ENCODE assay signal across 24 cellular contexts in genomic region chr4:147594107-147594506, GRCh38. TPM values are rescaled to one million over a fixed set of nuclear protein-coding genes. Genes with fewer than 3 reads are reported as not detected.
A peak's percentile ranks its signal among the peaks of the same experiment; 100 is the strongest.
DNase-seq lines count a peak whose midpoint lies in the region; ATAC-seq and TF ChIP-seq lines count a peak whose summit lies in the region.
"Had no signal": no experiment of that assay in that cellular context is flagged by ENCODE, and none has a peak within 500 bp of the region (broad histone marks: within the 10 kb centered on the region; RNA-seq: fewer than 3 reads in every experiment).

No MANE protein-coding gene starts in this region.

- H3K9me3 ChIP-seq in cardiac muscle cell (ENCODE audit: low read depth) (no peaks in the 10 kb centered on the region), RWPE2 (ENCODE audit: severe bottlenecking) (no peaks in the 10 kb centered on the region), esophagus muscularis mucosa (no peaks in the 10 kb centered on the region)
- H3K9me3 ChIP-seq: colonic mucosa, left ventricle myocardium inferior, pancreas, sigmoid colon, upper lobe of left lung had no signal

- H3K4me1 ChIP-seq in cardiac muscle cell (ENCODE audit: low read depth): no peaks in the 10 kb centered on the region
- peaks cover 24% of the 10 kb centered on the region for H3K4me1 ChIP-seq in RWPE2 (ENCODE audit: insufficient read depth, poor library complexity, severe bottlenecking)
- peaks cover 0 to 10% (median 4%) of the 10 kb centered on the region in 4 donors for H3K4me1 ChIP-seq in esophagus muscularis mucosa
- H3K4me1 ChIP-seq: colonic mucosa, left ventricle myocardium inferior, upper lobe of left lung had no signal

- peaks cover 6% of the 10 kb centered on the region for H3K4me1 Mint-ChIP-seq in stimulated activated effector memory CD8-positive, alpha-beta T cell treated with anti-CD3 and anti-CD28 coated beads, Interleukin-12 subunit alpha, Interleukin-12 subunit beta, amount 100 ng/mL, for 72 hours
- H3K4me1 Mint-ChIP-seq: natural killer cell had no signal

- ATAC-seq in RWPE2 (ENCODE audit: low read depth) (no peak), GM18907 (IDR thresholded peaks at IDR 0.05; ENCODE audit: unreplicated experiment) (no peak), GM18870 (IDR thresholded peaks at IDR 0.05; ENCODE audit: unreplicated experiment) (no peak)
- peak; percentile 21 for ATAC-seq in stimulated activated effector memory CD8-positive, alpha-beta T cell treated with anti-CD3 and anti-CD28 coated beads, Interleukin-12 subunit alpha, Interleukin-12 subunit beta, amount 100 ng/mL, for 72 hours
- ATAC-seq: natural killer cell, pancreas, T-helper 17 cell had no signal

- no peak overlapping the region for H3K4me3 Mint-ChIP-seq in stimulated activated effector memory CD8-positive, alpha-beta T cell treated with anti-CD3 and anti-CD28 coated beads, Interleukin-12 subunit alpha, Interleukin-12 subunit beta, amount 100 ng/mL, for 72 hours
- H3K4me3 Mint-ChIP-seq: activated naive CD8-positive, alpha-beta T cell treated with anti-CD3 and anti-CD28 coated beads, Interleukin-2, amount 10 ng/mL, durations not matched to agents 7 days and 5 days; natural killer cell; T-helper 17 cell had no signal

- H3K36me3 ChIP-seq in cardiac muscle cell (no peaks in the 10 kb centered on the region), RWPE2 (ENCODE audit: low read depth) (no peaks in the 10 kb centered on the region), esophagus muscularis mucosa (no peaks in the 10 kb centered on the region)
- H3K36me3 ChIP-seq: colonic mucosa, left ventricle myocardium inferior, pancreas, sigmoid colon, upper lobe of left lung had no signal

- intact Hi-C loops in cardiac septum (cut with DNase I): no loop called here
- intact Hi-C loops in esophagus muscularis mucosa (cut with DNase I): loop anchor here (5.0 kb wide), 1 partner anchor 72 kb away; no protein-coding TSS in a partner anchor

- no peak for TF ChIP-seq EP300 in esophagus muscularis mucosa (IDR thresholded peaks at IDR 0.05)

- H3K27ac Mint-ChIP-seq in stimulated activated effector memory CD8-positive, alpha-beta T cell treated with anti-CD3 and anti-CD28 coated beads, Interleukin-12 subunit alpha, Interleukin-12 subunit beta, amount 100 ng/mL, for 72 hours: no peak overlapping the region
- H3K27ac Mint-ChIP-seq: activated naive CD8-positive, alpha-beta T cell treated with anti-CD3 and anti-CD28 coated beads, Interleukin-2, amount 10 ng/mL, durations not matched to agents 7 days and 5 days; CD4-positive, CD25-positive, alpha-beta regulatory T cell; natural killer cell; T-helper 17 cell had no signal

- TF ChIP-seq CTCF in cardiac muscle cell (IDR thresholded peaks at IDR 0.05; ENCODE audit: low read depth, low read length) (peak; percentile 40), RWPE2 (IDR thresholded peaks at IDR 0.05; ENCODE audit: poor library complexity, severe bottlenecking) (peak; percentile 27), esophagus muscularis mucosa (IDR thresholded peaks at IDR 0.05) (no peak)

- H3K27me3 ChIP-seq in cardiac muscle cell (no peaks in the 10 kb centered on the region), RWPE2 (ENCODE audit: insufficient read depth, poor library complexity, severe bottlenecking) (no peaks in the 10 kb centered on the region), esophagus muscularis mucosa (no peaks in the 10 kb centered on the region)
- H3K27me3 ChIP-seq: colonic mucosa, pancreas, sigmoid colon, upper lobe of left lung had no signal

- no peaks in the 10 kb centered on the region for H3K36me3 Mint-ChIP-seq in stimulated activated effector memory CD8-positive, alpha-beta T cell treated with anti-CD3 and anti-CD28 coated beads, Interleukin-12 subunit alpha, Interleukin-12 subunit beta, amount 100 ng/mL, for 72 hours
- H3K36me3 Mint-ChIP-seq: activated naive CD8-positive, alpha-beta T cell treated with anti-CD3 and anti-CD28 coated beads, Interleukin-2, amount 10 ng/mL, durations not matched to agents 7 days and 5 days; CD4-positive, CD25-positive, alpha-beta regulatory T cell; natural killer cell had no signal

- H3K9me3 Mint-ChIP-seq in stimulated activated effector memory CD8-positive, alpha-beta T cell treated with anti-CD3 and anti-CD28 coated beads, Interleukin-12 subunit alpha, Interleukin-12 subunit beta, amount 100 ng/mL, for 72 hours: no peaks in the 10 kb centered on the region
- H3K9me3 Mint-ChIP-seq: activated naive CD8-positive, alpha-beta T cell treated with anti-CD3 and anti-CD28 coated beads, Interleukin-2, amount 10 ng/mL, durations not matched to agents 7 days and 5 days; CD4-positive, CD25-positive, alpha-beta regulatory T cell; natural killer cell had no signal

- WGBS in esophagus muscularis mucosa: 72% methylated on average over 5 of the region's 5 CpGs

- TF ChIP-seq POLR2A in esophagus muscularis mucosa (IDR thresholded peaks at IDR 0.05; ENCODE audit: low read depth): no peak

- peak in 1 of 2 donors; percentile 28 for DNase-seq in cardiac muscle cell (ENCODE audit: low read depth in 1 of 2, low spot score in 1 of 2)
- no peak for DNase-seq in cardiac septum (ENCODE audit: low spot score)
- no peak for DNase-seq in RWPE2 (ENCODE audit: low spot score)
- DNase-seq in esophagus muscularis mucosa (ENCODE audit: extremely low spot score): peak; percentile 47
- no peak for DNase-seq in stimulated activated effector memory CD8-positive, alpha-beta T cell treated with anti-CD3 and anti-CD28 coated beads, Interleukin-12 subunit alpha, Interleukin-12 subunit beta, amount 100 ng/mL, for 72 hours (ENCODE audit: low spot score in 2 of 2)
- no peak for DNase-seq in NCI-H1436 treated with DMSO at 0.1 percent for 48 hours (lab: John Stamatoyannopoulos, UW)
- DNase-seq: activated CD4-positive, alpha-beta T cell treated with anti-CD3 and anti-CD28 coated beads for 48 hours; activated CD8-positive, alpha-beta memory T cell treated with anti-CD3 and anti-CD28 coated beads, Interleukin-2, amount 50 U/mL, for 48 hours; activated naive CD8-positive, alpha-beta T cell treated with anti-CD3 and anti-CD28 coated beads, Interleukin-2, amount 10 ng/mL, durations not matched to agents 7 days and 5 days; CD4-positive, CD25-positive, alpha-beta regulatory T cell; colonic mucosa; head of caudate nucleus; left ventricle myocardium inferior; midbrain; natural killer cell; NCI-H1417; NCI-H2107; NCI-H510A; pancreas; sigmoid colon; T-helper 17 cell; upper lobe of left lung had no signal

- H3K4me3 ChIP-seq in cardiac muscle cell (no peak overlapping the region), RWPE2 (ENCODE audit: severe bottlenecking) (no peak overlapping the region), esophagus muscularis mucosa (no peak overlapping the region)
- H3K4me3 ChIP-seq: colonic mucosa, left ventricle myocardium inferior, pancreas, sigmoid colon, upper lobe of left lung had no signal

- H3K27ac ChIP-seq in cardiac muscle cell: no peak overlapping the region
- no peak overlapping the region for H3K27ac ChIP-seq in RWPE2 (ENCODE audit: poor library complexity, severe bottlenecking)
- H3K27ac ChIP-seq in esophagus muscularis mucosa (replicated peaks in 1 of 4): no peak overlapping the region
- H3K27ac ChIP-seq: colonic mucosa, left ventricle myocardium inferior, pancreas, sigmoid colon, upper lobe of left lung had no signal

RNA-seq across cellular contexts. Expression of gene TMEM184C, which starts 23.1 kb away (rescaled TPM):
- total RNA-seq in cardiac muscle cell (27.3 and 32.3 TPM in 2 replicates), cardiac septum (19.0 TPM), esophagus muscularis mucosa (10 to 100 TPM; 15.4 to 22.1 (median 16.6) TPM)
- 30.7 and 37.8 TPM in 2 replicates for polyA plus RNA-seq in cardiac muscle cell

Comparison
In these comparisons a context has a peak if more than half of its experiments do, and no peak if none do; other contexts are left out.
1. CTCF ChIP-seq: peak in cardiac muscle cell (single experiment) and RWPE2 (single experiment); none in esophagus muscularis mucosa (0 of 3).